In genomic region chr2:130230376-130230775, GRCh38 we compare ENCODE assay signal across 10 cellular contexts. TPM values are rescaled to one million over a fixed set of nuclear protein-coding genes. Genes with fewer than 3 reads are reported as not detected.
"Had no signal": no experiment of that assay in that cellular context is flagged by ENCODE, and none has a peak within 500 bp of the region (broad histone marks: within the 10 kb centered on the region; RNA-seq: fewer than 3 reads in every experiment).

No MANE protein-coding gene starts in this region.

RNA-seq across cellular contexts. Expression of gene TUBA3E, which starts 32.1 kb away (rescaled TPM):
- total RNA-seq: stomach, subcutaneous adipose tissue, suprapubic skin, temporal lobe, thoracic aorta, tibial nerve, upper lobe of left lung, ureter, urinary bladder, vagina had no signal
- polyA plus RNA-seq: stomach, urinary bladder had no signal
